Comparison of ENCODE assay signal across 8 cellular contexts in genomic region chr6:215335-216034, GRCh38.
DNase-seq lines count a peak whose midpoint lies in the region; ATAC-seq and TF ChIP-seq lines count a peak whose summit lies in the region.

No MANE protein-coding gene starts in this region.

- H3K27me3 Mint-ChIP-seq in activated naive CD4-positive, alpha-beta T cell treated with anti-CD3 and anti-CD28 coated beads, Interleukin-2, amount 50 U/mL, for 24 hours, result no peaks in the 10 kb centered on the region
- H3K27me3 Mint-ChIP-seq in endothelial cell (ENCODE audit: unreplicated experiment), result peaks cover 12% of the 10 kb centered on the region

- no peaks in the 10 kb centered on the region for H3K9me3 Mint-ChIP-seq in activated naive CD4-positive, alpha-beta T cell treated with anti-CD3 and anti-CD28 coated beads, Interleukin-2, amount 50 U/mL, for 24 hours
- H3K9me3 Mint-ChIP-seq in endothelial cell (ENCODE audit: unreplicated experiment), result peaks cover 4% of the 10 kb centered on the region

- H3K4me3 Mint-ChIP-seq in activated naive CD4-positive, alpha-beta T cell treated with anti-CD3 and anti-CD28 coated beads, Interleukin-2, amount 50 U/mL, for 24 hours, result no peak overlapping the region
- H3K4me3 Mint-ChIP-seq in endothelial cell (ENCODE audit: unreplicated experiment), result no peak overlapping the region

- no peaks in the 10 kb centered on the region for H3K36me3 Mint-ChIP-seq in activated naive CD4-positive, alpha-beta T cell treated with anti-CD3 and anti-CD28 coated beads, Interleukin-2, amount 50 U/mL, for 24 hours
- H3K36me3 Mint-ChIP-seq in endothelial cell (ENCODE audit: low read depth, unreplicated experiment), result peaks cover 3% of the 10 kb centered on the region

- peak overlapping the region; percentile 20 for H3K27ac Mint-ChIP-seq in activated naive CD4-positive, alpha-beta T cell treated with anti-CD3 and anti-CD28 coated beads, Interleukin-2, amount 50 U/mL, for 24 hours
- no peak overlapping the region for H3K27ac Mint-ChIP-seq in endothelial cell (ENCODE audit: unreplicated experiment)

- TF ChIP-seq CTCF in endothelial cell (IDR thresholded peaks at IDR 0.05; ENCODE audit: unreplicated experiment), result no peak

- peak; percentile 16; the same call in 1 of the 3 replicates for ATAC-seq in SK-N-SH treated with all-trans-retinoic acid at 6 μM for 48 hours
- ATAC-seq in HG03139 (IDR thresholded peaks at IDR 0.05; ENCODE audit: unreplicated experiment), result no peak

- H3K4me1 Mint-ChIP-seq in activated naive CD4-positive, alpha-beta T cell treated with anti-CD3 and anti-CD28 coated beads, Interleukin-2, amount 50 U/mL, for 24 hours, result peaks cover 21% of the 10 kb centered on the region
- no peaks in the 10 kb centered on the region for H3K4me1 Mint-ChIP-seq in endothelial cell (ENCODE audit: unreplicated experiment)

- DNase-seq in GDM1 (lab: John Stamatoyannopoulos, UW), result peak; percentile 38
- peak; percentile 62 for DNase-seq in stimulated activated CD4-positive, alpha-beta T cell treated with anti-CD3 and anti-CD28 coated beads, Interleukin-12 subunit alpha, Interleukin-12 subunit beta, amount 100 ng/mL, for 4 hours
- DNase-seq in NCI-H82 (lab: John Stamatoyannopoulos, UW), result no peak
- no peak for DNase-seq in NCI-H524 treated with DMSO at 0.1 percent for 48 hours (lab: John Stamatoyannopoulos, UW)
- no peak for DNase-seq in endothelial cell (ENCODE audit: low spot score)

TF ChIP-seq in SK-N-SH treated with all-trans-retinoic acid at 6 μM for 48 hours, 23 proteins besides CTCF, POLR2A, EP300 and RAD21:
- no peak for TF ChIP-seq ARNTL (CRISPR knock-in tag; IDR thresholded peaks at IDR 0.05; ENCODE audit: borderline replicate concordance, low read depth)
- TF ChIP-seq RARB (CRISPR knock-in tag; IDR thresholded peaks at IDR 0.05), result no peak
- TF ChIP-seq PPARA (CRISPR knock-in tag; IDR thresholded peaks at IDR 0.05; ENCODE audit: borderline replicate concordance), result no peak
- no peak for TF ChIP-seq ZNF565 (CRISPR knock-in tag; conservative IDR thresholded peaks at IDR 0.05; ENCODE audit: low read depth)
- TF ChIP-seq ZC3H10 (CRISPR knock-in tag; IDR thresholded peaks at IDR 0.05), result no peak
- no peak for TF ChIP-seq ISL1 (CRISPR knock-in tag; IDR thresholded peaks at IDR 0.05)
- TF ChIP-seq, protein P1, sequence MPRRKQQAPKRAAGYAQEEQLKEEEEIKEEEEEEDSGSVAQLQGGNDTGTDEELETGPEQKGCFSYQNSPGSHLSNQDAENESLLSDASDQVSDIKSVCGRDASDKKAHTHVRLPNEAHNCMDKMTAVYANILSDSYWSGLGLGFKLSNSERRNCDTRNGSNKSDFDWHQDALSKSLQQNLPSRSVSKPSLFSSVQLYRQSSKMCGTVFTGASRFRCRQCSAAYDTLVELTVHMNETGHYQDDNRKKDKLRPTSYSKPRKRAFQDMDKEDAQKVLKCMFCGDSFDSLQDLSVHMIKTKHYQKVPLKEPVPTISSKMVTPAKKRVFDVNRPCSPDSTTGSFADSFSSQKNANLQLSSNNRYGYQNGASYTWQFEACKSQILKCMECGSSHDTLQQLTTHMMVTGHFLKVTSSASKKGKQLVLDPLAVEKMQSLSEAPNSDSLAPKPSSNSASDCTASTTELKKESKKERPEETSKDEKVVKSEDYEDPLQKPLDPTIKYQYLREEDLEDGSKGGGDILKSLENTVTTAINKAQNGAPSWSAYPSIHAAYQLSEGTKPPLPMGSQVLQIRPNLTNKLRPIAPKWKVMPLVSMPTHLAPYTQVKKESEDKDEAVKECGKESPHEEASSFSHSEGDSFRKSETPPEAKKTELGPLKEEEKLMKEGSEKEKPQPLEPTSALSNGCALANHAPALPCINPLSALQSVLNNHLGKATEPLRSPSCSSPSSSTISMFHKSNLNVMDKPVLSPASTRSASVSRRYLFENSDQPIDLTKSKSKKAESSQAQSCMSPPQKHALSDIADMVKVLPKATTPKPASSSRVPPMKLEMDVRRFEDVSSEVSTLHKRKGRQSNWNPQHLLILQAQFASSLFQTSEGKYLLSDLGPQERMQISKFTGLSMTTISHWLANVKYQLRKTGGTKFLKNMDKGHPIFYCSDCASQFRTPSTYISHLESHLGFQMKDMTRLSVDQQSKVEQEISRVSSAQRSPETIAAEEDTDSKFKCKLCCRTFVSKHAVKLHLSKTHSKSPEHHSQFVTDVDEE (CRISPR knock-in tag; IDR thresholded peaks at IDR 0.05), result no peak
- no peak for TF ChIP-seq ZNF8 (CRISPR knock-in tag; IDR thresholded peaks at IDR 0.05)
- TF ChIP-seq, protein P2, sequence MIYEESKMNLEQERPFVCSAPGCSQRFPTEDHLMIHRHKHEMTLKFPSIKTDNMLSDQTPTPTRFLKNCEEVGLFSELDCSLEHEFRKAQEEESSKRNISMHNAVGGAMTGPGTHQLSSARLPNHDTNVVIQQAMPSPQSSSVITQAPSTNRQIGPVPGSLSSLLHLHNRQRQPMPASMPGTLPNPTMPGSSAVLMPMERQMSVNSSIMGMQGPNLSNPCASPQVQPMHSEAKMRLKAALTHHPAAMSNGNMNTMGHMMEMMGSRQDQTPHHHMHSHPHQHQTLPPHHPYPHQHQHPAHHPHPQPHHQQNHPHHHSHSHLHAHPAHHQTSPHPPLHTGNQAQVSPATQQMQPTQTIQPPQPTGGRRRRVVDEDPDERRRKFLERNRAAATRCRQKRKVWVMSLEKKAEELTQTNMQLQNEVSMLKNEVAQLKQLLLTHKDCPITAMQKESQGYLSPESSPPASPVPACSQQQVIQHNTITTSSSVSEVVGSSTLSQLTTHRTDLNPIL (CRISPR knock-in tag; IDR thresholded peaks at IDR 0.05; ENCODE audit: low read depth), result no peak
- no peak for TF ChIP-seq SNAI2 (CRISPR knock-in tag; IDR thresholded peaks at IDR 0.05)
- TF ChIP-seq ESRRG (CRISPR knock-in tag; IDR thresholded peaks at IDR 0.05), result no peak

Comparison
In these comparisons a context has a peak if more than half of its experiments do, and no peak if none do; other contexts are left out.
1. DNase-seq: peak in GDM1 (single experiment) and stimulated activated CD4-positive, alpha-beta T cell treated with anti-CD3 and anti-CD28 coated beads, Interleukin-12 subunit alpha, Interleukin-12 subunit beta, amount 100 ng/mL, for 4 hours (single experiment); none in NCI-H82 (single experiment), NCI-H524 treated with DMSO at 0.1 percent for 48 hours (single experiment) and endothelial cell (single experiment).